ENCODE assay signal across 10 cellular contexts in the genomic region with DNA sequence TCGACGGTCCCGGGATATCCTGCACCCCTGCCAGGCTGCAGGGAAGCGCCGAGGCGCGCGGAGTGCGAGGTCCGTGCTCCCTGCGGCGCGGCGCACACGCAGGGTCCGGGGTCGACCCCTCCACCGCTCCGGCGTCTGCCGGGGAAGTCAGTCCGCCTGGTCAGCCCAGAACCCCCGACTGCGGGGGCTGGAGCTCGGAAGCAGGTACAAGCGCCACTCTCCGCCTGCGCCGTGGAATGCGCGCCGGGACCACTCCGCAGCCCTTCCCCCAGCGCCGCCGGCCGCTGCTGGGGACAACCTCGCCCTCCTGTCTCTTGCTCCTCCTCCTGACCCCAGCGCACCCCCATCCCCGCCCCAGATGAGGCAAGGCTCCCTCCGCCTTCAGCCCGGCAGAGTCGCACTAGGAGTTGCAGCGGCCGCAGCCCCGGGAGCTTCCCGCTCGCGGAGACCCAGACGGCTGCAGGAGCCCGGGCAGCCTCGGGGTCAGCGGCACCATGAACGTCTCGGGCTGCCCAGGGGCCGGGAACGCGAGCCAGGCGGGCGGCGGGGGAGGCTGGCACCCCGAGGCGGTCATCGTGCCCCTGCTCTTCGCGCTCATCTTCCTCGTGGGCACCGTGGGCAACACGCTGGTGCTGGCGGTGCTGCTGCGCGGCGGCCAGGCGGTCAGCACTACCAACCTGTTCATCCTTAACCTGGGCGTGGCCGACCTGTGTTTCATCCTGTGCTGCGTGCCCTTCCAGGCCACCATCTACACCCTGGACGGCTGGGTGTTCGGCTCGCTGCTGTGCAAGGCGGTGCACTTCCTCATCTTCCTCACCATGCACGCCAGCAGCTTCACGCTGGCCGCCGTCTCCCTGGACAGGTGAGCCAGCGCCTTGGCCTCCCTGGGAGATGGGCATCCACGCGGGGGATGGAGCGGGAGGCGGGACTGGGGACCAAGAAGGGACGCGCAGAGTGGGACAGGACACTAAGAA. TPM values are rescaled to one million over a fixed set of nuclear protein-coding genes. Genes with fewer than 3 reads are reported as not detected.
DNase-seq lines count a peak whose midpoint lies in the region; ATAC-seq lines count a peak whose summit lies in the region.
"Had no signal": no experiment of that assay in that cellular context is flagged by ENCODE, and none has a peak within 500 bp of the region (broad histone marks: within the 10 kb centered on the region; RNA-seq: fewer than 3 reads in every experiment).

A gene with protein sequence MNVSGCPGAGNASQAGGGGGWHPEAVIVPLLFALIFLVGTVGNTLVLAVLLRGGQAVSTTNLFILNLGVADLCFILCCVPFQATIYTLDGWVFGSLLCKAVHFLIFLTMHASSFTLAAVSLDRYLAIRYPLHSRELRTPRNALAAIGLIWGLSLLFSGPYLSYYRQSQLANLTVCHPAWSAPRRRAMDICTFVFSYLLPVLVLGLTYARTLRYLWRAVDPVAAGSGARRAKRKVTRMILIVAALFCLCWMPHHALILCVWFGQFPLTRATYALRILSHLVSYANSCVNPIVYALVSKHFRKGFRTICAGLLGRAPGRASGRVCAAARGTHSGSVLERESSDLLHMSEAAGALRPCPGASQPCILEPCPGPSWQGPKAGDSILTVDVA (plus strand): TSS at position 392 of the 974 bp plus-strand sequence. CDS start 103 bp downstream, at position 495.

- peak within 1 kb of the TSS; percentile 92 for H2AFZ ChIP-seq in neuronal stem cell (ENCODE audit: low read length)

- H2AK5ac ChIP-seq in neuronal stem cell (ENCODE audit: low read depth, low read length), result peak within 1 kb of the TSS; percentile 60

- peaks cover 58% of the 10 kb centered on the region for H3K4me1 ChIP-seq in effector memory CD4-positive, alpha-beta T cell (ENCODE audit: control insufficient read depth, insufficient read depth, low read length, poor library complexity, severe bottlenecking)
- H3K4me1 ChIP-seq in neuronal stem cell (ENCODE audit: control insufficient read depth in 2 of 2, insufficient read depth in 1 of 2, low read depth in 1 of 2, low read length in 2 of 2), result peaks cover 12 to 13% of the 10 kb centered on the region in 2 donors

- peak within 1 kb of the TSS; percentile 10 for H3K9ac ChIP-seq in neuronal stem cell (ENCODE audit: low read depth, low read length, poor library complexity)

- H3K27me3 ChIP-seq in effector memory CD4-positive, alpha-beta T cell (replicated peaks; ENCODE audit: control insufficient read depth, insufficient read depth, low read length, poor library complexity, severe bottlenecking), result peaks cover 31% of the 10 kb centered on the region
- peaks cover 38 to 63% (median 38%) of the 10 kb centered on the region in 3 experiments for H3K27me3 ChIP-seq in neuronal stem cell (ENCODE audit: control insufficient read depth in 3 of 3, insufficient read depth in 3 of 3, low read depth in 1 of 3, low read length in 3 of 3)

- no peaks in the 10 kb centered on the region for H3K36me3 ChIP-seq in effector memory CD4-positive, alpha-beta T cell (ENCODE audit: control insufficient read depth, insufficient read depth, low read length)
- H3K36me3 ChIP-seq in neuronal stem cell (replicated peaks in 1 of 2; ENCODE audit: control insufficient read depth in 2 of 2, insufficient read depth in 2 of 2, low read length in 2 of 2), result peaks cover 0 to 6% of the 10 kb centered on the region in 2 donors

- H3K4ac ChIP-seq in neuronal stem cell (ENCODE audit: low read length), result no peak within 1 kb of the TSS

- H2BK15ac ChIP-seq in neuronal stem cell (ENCODE audit: low read length), result no peak within 1 kb of the TSS

- no peaks in the 10 kb centered on the region for H3K9me3 ChIP-seq in effector memory CD4-positive, alpha-beta T cell (ENCODE audit: control insufficient read depth, low read length)
- H3K9me3 ChIP-seq in neuronal stem cell (replicated peaks in 1 of 2; ENCODE audit: control insufficient read depth in 2 of 2, insufficient read depth in 1 of 2, low read depth in 1 of 2, low read length in 2 of 2), result peaks cover 0 to 5% of the 10 kb centered on the region in 2 donors
- H3K9me3 ChIP-seq: tibial nerve had no signal

- WGBS in neuronal stem cell (ENCODE audit: extremely low coverage in 2 of 2, insufficient read length in 2 of 2, insufficient replicate concordance in 1 of 2), 2 donors, result no CpG with 5 or more reads among the region's 92 CpGs

- H3K27ac ChIP-seq in effector memory CD4-positive, alpha-beta T cell (ENCODE audit: insufficient read depth, low read length, poor library complexity, severe bottlenecking), result no peak within 1 kb of the TSS
- no peak within 1 kb of the TSS for H3K27ac ChIP-seq in neuronal stem cell (replicated peaks; ENCODE audit: low read length)
- H3K27ac ChIP-seq: tibial nerve had no signal

- H3K14ac ChIP-seq in neuronal stem cell (ENCODE audit: low read length), result peak within 1 kb of the TSS; percentile 39

- peak within 1 kb of the TSS; percentile 66 for H3K23ac ChIP-seq in neuronal stem cell (ENCODE audit: low read depth, low read length, poor library complexity)

- no peak for ATAC-seq in HG02870 (IDR thresholded peaks at IDR 0.05; ENCODE audit: unreplicated experiment)
- ATAC-seq in GM21737 (IDR thresholded peaks at IDR 0.05; ENCODE audit: unreplicated experiment), result no peak

- peak within 1 kb of the TSS; percentile 83 for H3K18ac ChIP-seq in neuronal stem cell (ENCODE audit: low read length)

- no peak within 1 kb of the TSS for H4K8ac ChIP-seq in neuronal stem cell (ENCODE audit: low read depth, low read length)

- H3K79me1 ChIP-seq in neuronal stem cell (ENCODE audit: low read depth, low read length), result peaks cover 6% of the 10 kb centered on the region

- H2BK12ac ChIP-seq in neuronal stem cell (ENCODE audit: low read length), result peak within 1 kb of the TSS; percentile 67

- no peak within 1 kb of the TSS for H2BK5ac ChIP-seq in neuronal stem cell (ENCODE audit: low read length)

- DNase-seq in DMS53 (lab: John Stamatoyannopoulos, UW) (peak; percentile 53), DMS53 treated with DMSO at 0.1 percent for 48 hours (lab: John Stamatoyannopoulos, UW; ENCODE audit: unreplicated experiment) (no peak), HuH-7.5 (ENCODE audit: low spot score) (peak; percentile 73), neuronal stem cell (ENCODE audit: low spot score) (no peak), NCI-H2107 (lab: John Stamatoyannopoulos, UW) (no peak)
- DNase-seq in effector memory CD4-positive, alpha-beta T cell, result no peak
- DNase-seq: 8988T had no signal

- H3K4me3 ChIP-seq in effector memory CD4-positive, alpha-beta T cell (ENCODE audit: insufficient read depth, low read depth, low read length, poor library complexity, severe bottlenecking), result peak within 1 kb of the TSS; percentile 6
- peak within 1 kb of the TSS; percentile 35 to 68 for H3K4me3 ChIP-seq in neuronal stem cell (ENCODE audit: low read length in 2 of 2)

- peak within 1 kb of the TSS; percentile 24 for H4K91ac ChIP-seq in neuronal stem cell (ENCODE audit: low read depth, low read length, poor library complexity)

- H3K4me2 ChIP-seq in neuronal stem cell (ENCODE audit: insufficient read depth, low read length, poor library complexity, severe bottlenecking), result peak within 1 kb of the TSS; percentile 66

- no peak within 1 kb of the TSS for H2BK120ac ChIP-seq in neuronal stem cell (ENCODE audit: low read depth, low read length)

RNA-seq across cellular contexts. Expression of the gene that starts here (rescaled TPM):
- polyA plus RNA-seq in neuronal stem cell (2013, experiment 1 of 2), result not detected
- 0.03 TPM for polyA plus RNA-seq in neuronal stem cell (2013, experiment 2 of 2)

Comparison
In these comparisons a context has a peak if more than half of its experiments do, and no peak if none do; other contexts are left out.
1. DNase-seq: peak in DMS53 (single experiment) and HuH-7.5 (single experiment); none in DMS53 treated with DMSO at 0.1 percent for 48 hours (single experiment), effector memory CD4-positive, alpha-beta T cell (0 of 3), neuronal stem cell (single experiment) and NCI-H2107 (single experiment).